ENCODE assay signal across 33 cellular contexts in the genomic region with DNA sequence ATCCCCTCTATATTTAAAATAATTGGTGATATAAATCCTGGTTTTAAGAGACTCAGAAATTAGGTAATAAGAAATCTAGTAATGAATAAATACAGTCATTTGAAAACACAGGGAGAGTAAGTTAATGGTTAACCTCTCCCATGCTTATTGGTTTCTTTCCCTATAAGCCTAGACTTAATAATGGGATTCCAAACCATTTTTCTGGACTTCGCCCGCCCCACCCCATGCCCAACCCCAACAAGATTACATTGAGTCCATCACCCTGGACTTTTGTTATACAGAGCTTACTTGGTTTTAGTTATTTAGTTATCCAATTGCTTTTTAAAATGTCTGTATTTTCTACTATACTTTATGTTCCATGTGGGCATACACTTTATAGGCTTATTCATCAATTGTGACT.
"Had no signal": no experiment of that assay in that cellular context is flagged by ENCODE, and none has a peak within 500 bp of the region (broad histone marks: within the 10 kb centered on the region; RNA-seq: fewer than 3 reads in every experiment).

No MANE protein-coding gene starts in this region.

- H3K9me3 ChIP-seq: gastrocnemius medialis, left lung, lower lobe of right lung, pancreas, prostate gland had no signal

- FAIRE-seq: bronchial epithelial cell, colon, kidney, pancreas, TTC549, urothelium cell line had no signal

- H3K4me1 ChIP-seq: gastrocnemius medialis, left lung, lower lobe of right lung, pancreas, prostate gland, tibial nerve had no signal

- ATAC-seq: activated CD4-positive, CD25-positive, alpha-beta regulatory T cell treated with anti-CD3 and anti-CD28 coated beads, Interleukin-2, amount 50 U/mL, for 24 hours; effector memory CD8-positive, alpha-beta T cell; gastrocnemius medialis; left lung; lower lobe of right lung; pancreas had no signal

- H3K4me3 ChIP-seq: gastrocnemius medialis, left lung, lower lobe of right lung, pancreas, prostate gland, tibial nerve had no signal

- H3K36me3 ChIP-seq: gastrocnemius medialis, left lung, lower lobe of right lung, pancreas, prostate gland, tibial nerve, WERI-Rb-1 had no signal

- H3K27ac Mint-ChIP-seq: activated naive CD8-positive, alpha-beta T cell; effector memory CD8-positive, alpha-beta T cell; immature natural killer cell; naive B cell had no signal

- H3K4me3 Mint-ChIP-seq: activated naive CD8-positive, alpha-beta T cell; central memory CD8-positive, alpha-beta T cell; effector memory CD8-positive, alpha-beta T cell; immature natural killer cell; naive B cell; neural crest cell had no signal

- H3K36me3 Mint-ChIP-seq: activated naive CD8-positive, alpha-beta T cell; immature natural killer cell; naive B cell had no signal

- H3K27me3 ChIP-seq: gastrocnemius medialis, left lung, pancreas, tibial nerve had no signal

- H3K27ac ChIP-seq: gastrocnemius medialis, left lung, lower lobe of right lung, pancreas, prostate gland, tibial nerve, WERI-Rb-1 had no signal

- DNase-seq: activated CD4-positive, alpha-beta T cell treated with anti-CD3 and anti-CD28 coated beads for 48 hours; activated CD4-positive, alpha-beta T cell treated with anti-CD3 and anti-CD28 coated beads, Interleukin-2, amount 50 U/mL, for 48 hours; activated CD8-positive, alpha-beta memory T cell treated with anti-CD3 and anti-CD28 coated beads for 24 hours; activated effector memory CD4-positive, alpha-beta T cell treated with Interleukin-2 at 50 U/mL for 16 hours; activated naive CD4-positive, alpha-beta T cell treated with Interleukin-2 at 50 U/mL for 16 hours; anterior cingulate cortex; effector memory CD8-positive, alpha-beta T cell; erythroblast; gastrocnemius medialis; hypothalamus; immature natural killer cell; kidney; left lung; lower lobe of right lung; mesenchymal stem cell; naive B cell; nucleus accumbens; pancreas; stimulated activated CD4-positive, alpha-beta T cell treated with anti-CD3 and anti-CD28 coated beads, Interleukin-2, amount 100 ng/mL, for 48 hours; stimulated activated naive CD4-positive, alpha-beta T cell treated with Interleukin-2 at 50 U/mL for 16 hours; T-helper 1 cell; T-helper 9 cell; WERI-Rb-1 had no signal

- H3K4me1 Mint-ChIP-seq: central memory CD8-positive, alpha-beta T cell; immature natural killer cell; naive B cell; neural crest cell had no signal
